In genomic region chr1:246294263-246294662, GRCh38 we compare ENCODE assay signal across 37 cellular contexts.
"Had no signal": no experiment of that assay in that cellular context is flagged by ENCODE, and none has a peak within 500 bp of the region (broad histone marks: within the 10 kb centered on the region; RNA-seq: fewer than 3 reads in every experiment).

No MANE protein-coding gene starts in this region.

- H3K36me3 Mint-ChIP-seq: activated naive CD4-positive, alpha-beta T cell treated with anti-CD3 and anti-CD28 coated beads, Interleukin-2, amount 50 U/mL, for 72 hours; brain had no signal

- H3K9me3 Mint-ChIP-seq: activated B cell treated with CpG ODN at 0.5 μM for 24 hours; activated CD4-positive, alpha-beta memory T cell treated with anti-CD3 and anti-CD28 coated beads for 36 hours; activated CD4-positive, alpha-beta T cell treated with anti-CD3 and anti-CD28 coated beads, Interleukin-2, amount 10 ng/mL, durations not matched to agents 24 days and 14 days; activated CD8-positive, alpha-beta T cell treated with anti-CD3 and anti-CD28 coated beads for 36 hours; activated naive CD4-positive, alpha-beta T cell treated with anti-CD3 and anti-CD28 coated beads for 36 hours; activated naive CD4-positive, alpha-beta T cell treated with anti-CD3 and anti-CD28 coated beads, Interleukin-2, amount 50 U/mL, for 72 hours; activated naive CD8-positive, alpha-beta T cell treated with anti-CD3 and anti-CD28 coated beads for 36 hours; activated T-cell treated with anti-CD3 and anti-CD28 coated beads, Interleukin-2, amount 50 U/mL, for 4 hours; activated T-cell treated with anti-CD3 and anti-CD28 coated beads, Interleukin-2, amount 50 U/mL, for 72 hours; activated T-helper 1 cell treated with anti-CD3 and anti-CD28 coated beads, Interleukin-12 subunit alpha, Interleukin-12 subunit beta, Interleukin-2, Interleukin-4 antibody, amounts not matched to agents 30 ng/mL and 10 ng/mL and 1 ng/mL, durations not matched to agents 14 hours and 24 hours and 36 hours; activated T-helper 17 cell treated with anti-CD3 and anti-CD28 coated beads, Interleukin-2, amount 50 U/mL, for 72 hours; brain; central memory CD8-positive, alpha-beta T cell; T-helper 1 cell treated with Interleukin-12 subunit alpha and Interleukin-12 subunit beta and Interleukin-4 antibody, amounts not matched to agents 30 μg/mL and 1 μg/mL, for 36 hours; T-helper 2 cell treated with Interferon-gamma antibody and Interleukin-4, amounts not matched to agents 5 μg/mL and 100 μg/mL, for 36 hours had no signal

- H3K4me1 ChIP-seq: adrenal gland, breast epithelium had no signal

- ATAC-seq: activated CD8-positive, alpha-beta T cell treated with anti-CD3 and anti-CD28 coated beads for 36 hours; activated naive CD4-positive, alpha-beta T cell treated with anti-CD3 and anti-CD28 coated beads, Interleukin-2, amount 50 U/mL, for 72 hours; activated T-cell treated with anti-CD3 and anti-CD28 coated beads, Interleukin-2, amount 50 U/mL, for 4 hours; activated T-cell treated with anti-CD3 and anti-CD28 coated beads, Interleukin-2, amount 50 U/mL, for 72 hours; activated T-helper 17 cell treated with anti-CD3 and anti-CD28 coated beads, Interleukin-2, amount 50 U/mL, for 72 hours had no signal

- H3K4me1 Mint-ChIP-seq: activated T-helper 17 cell treated with anti-CD3 and anti-CD28 coated beads, Interleukin-2, amount 50 U/mL, for 72 hours had no signal

- H3K27me3 Mint-ChIP-seq: activated B cell treated with CpG ODN at 0.5 μM for 24 hours; activated CD4-positive, alpha-beta memory T cell treated with anti-CD3 and anti-CD28 coated beads for 36 hours; activated CD4-positive, alpha-beta T cell treated with anti-CD3 and anti-CD28 coated beads, Interleukin-2, amount 10 ng/mL, durations not matched to agents 24 days and 14 days; activated CD8-positive, alpha-beta T cell treated with anti-CD3 and anti-CD28 coated beads for 36 hours; activated naive CD8-positive, alpha-beta T cell treated with anti-CD3 and anti-CD28 coated beads for 36 hours; activated T-helper 17 cell treated with anti-CD3 and anti-CD28 coated beads, Interleukin-2, amount 50 U/mL, for 72 hours; brain; central memory CD8-positive, alpha-beta T cell had no signal

- DNase-seq: activated B cell treated with CpG ODN at 0.5 μM for 24 hours; activated CD4-positive, alpha-beta memory T cell treated with anti-CD3 and anti-CD28 coated beads for 36 hours; activated CD4-positive, alpha-beta T cell treated with anti-CD3 and anti-CD28 coated beads for 4 hours; activated CD4-positive, alpha-beta T cell treated with anti-CD3 and anti-CD28 coated beads, Interleukin-2, amount 10 ng/mL, durations not matched to agents 24 days and 14 days; activated CD4-positive, alpha-beta T cell treated with anti-CD3 and anti-CD28 coated beads, Interleukin-2, amount 50 U/mL, for 1 hour; activated CD4-positive, alpha-beta T cell treated with anti-CD3 and anti-CD28 coated beads, Interleukin-2, amount 50 U/mL, for 4 hours; activated CD4-positive, CD25-positive, alpha-beta regulatory T cell treated with anti-CD3 and anti-CD28 coated beads, Interleukin-2, amount 50 U/mL, for 72 hours; activated CD8-positive, alpha-beta memory T cell treated with anti-CD3 and anti-CD28 coated beads, Interleukin-2, amount 50 U/mL, for 4 hours; activated CD8-positive, alpha-beta T cell treated with anti-CD3 and anti-CD28 coated beads for 36 hours; activated effector memory CD4-positive, alpha-beta T cell treated with anti-CD3 and anti-CD28 coated beads, Interleukin-2, amount 50 U/mL, for 16 hours; activated gamma-delta T cell treated with Interleukin-2 at 50 U/mL for 16 hours; activated naive CD4-positive, alpha-beta T cell; activated naive CD4-positive, alpha-beta T cell treated with anti-CD3 and anti-CD28 coated beads for 36 hours; activated naive CD4-positive, alpha-beta T cell treated with anti-CD3 and anti-CD28 coated beads, Interleukin-2, amount 50 U/mL, for 16 hours; activated naive CD8-positive, alpha-beta T cell treated with anti-CD3 and anti-CD28 coated beads for 36 hours; activated T-cell treated with anti-CD3 and anti-CD28 coated beads for 4 hours; activated T-cell treated with anti-CD3 and anti-CD28 coated beads, Interleukin-2, amount 50 U/mL, for 1 hour; activated T-cell treated with anti-CD3 and anti-CD28 coated beads, Interleukin-2, amount 50 U/mL, for 4 hours; activated T-cell treated with anti-CD3 and anti-CD28 coated beads, Interleukin-2, amount 50 U/mL, for 72 hours; adrenal gland; amniotic stem cell; aorta; caudate nucleus; cerebellar nuclear complex; T-helper 1 cell; T-helper 2 cell; T-helper 9 cell had no signal

- H3K4me3 ChIP-seq: adrenal gland, breast epithelium had no signal

- H3K27ac Mint-ChIP-seq: activated B cell treated with CpG ODN at 0.5 μM for 24 hours; activated CD4-positive, alpha-beta memory T cell treated with anti-CD3 and anti-CD28 coated beads for 36 hours; activated CD4-positive, alpha-beta T cell treated with anti-CD3 and anti-CD28 coated beads, Interleukin-2, amount 10 ng/mL, durations not matched to agents 24 days and 14 days; activated CD8-positive, alpha-beta T cell treated with anti-CD3 and anti-CD28 coated beads for 36 hours; activated naive CD4-positive, alpha-beta T cell treated with anti-CD3 and anti-CD28 coated beads for 36 hours; activated naive CD4-positive, alpha-beta T cell treated with anti-CD3 and anti-CD28 coated beads, Interleukin-2, amount 50 U/mL, for 72 hours; activated naive CD8-positive, alpha-beta T cell treated with anti-CD3 and anti-CD28 coated beads for 36 hours; activated T-cell treated with anti-CD3 and anti-CD28 coated beads, Interleukin-2, amount 50 U/mL, for 72 hours; activated T-helper 1 cell treated with anti-CD3 and anti-CD28 coated beads, Interleukin-12 subunit alpha, Interleukin-12 subunit beta, Interleukin-2, Interleukin-4 antibody, amounts not matched to agents 30 ng/mL and 10 ng/mL and 1 ng/mL, durations not matched to agents 14 hours and 24 hours and 36 hours; activated T-helper 17 cell treated with anti-CD3 and anti-CD28 coated beads, Interleukin-2, amount 50 U/mL, for 72 hours; brain; T-helper 1 cell treated with Interleukin-12 subunit alpha and Interleukin-12 subunit beta and Interleukin-4 antibody, amounts not matched to agents 30 μg/mL and 1 μg/mL, for 36 hours; T-helper 2 cell treated with Interferon-gamma antibody and Interleukin-4, amounts not matched to agents 5 μg/mL and 100 μg/mL, for 36 hours had no signal

- H3K27me3 ChIP-seq: adrenal gland, breast epithelium had no signal

- H3K4me3 Mint-ChIP-seq: activated B cell treated with CpG ODN at 0.5 μM for 24 hours; activated CD4-positive, alpha-beta memory T cell treated with anti-CD3 and anti-CD28 coated beads for 36 hours; activated CD4-positive, alpha-beta T cell treated with anti-CD3 and anti-CD28 coated beads, Interleukin-2, amount 10 ng/mL, durations not matched to agents 24 days and 14 days; activated CD8-positive, alpha-beta T cell treated with anti-CD3 and anti-CD28 coated beads for 36 hours; activated naive CD4-positive, alpha-beta T cell treated with anti-CD3 and anti-CD28 coated beads for 36 hours; activated naive CD8-positive, alpha-beta T cell treated with anti-CD3 and anti-CD28 coated beads for 36 hours; activated T-cell treated with anti-CD3 and anti-CD28 coated beads, Interleukin-2, amount 50 U/mL, for 4 hours; activated T-cell treated with anti-CD3 and anti-CD28 coated beads, Interleukin-2, amount 50 U/mL, for 72 hours; activated T-helper 1 cell treated with anti-CD3 and anti-CD28 coated beads, Interleukin-12 subunit alpha, Interleukin-12 subunit beta, Interleukin-2, Interleukin-4 antibody, amounts not matched to agents 30 ng/mL and 10 ng/mL and 1 ng/mL, durations not matched to agents 14 hours and 24 hours and 36 hours; activated T-helper 17 cell treated with anti-CD3 and anti-CD28 coated beads, Interleukin-2, amount 50 U/mL, for 72 hours; brain; central memory CD8-positive, alpha-beta T cell; T-helper 1 cell treated with Interleukin-12 subunit alpha and Interleukin-12 subunit beta and Interleukin-4 antibody, amounts not matched to agents 30 μg/mL and 1 μg/mL, for 36 hours; T-helper 2 cell treated with Interferon-gamma antibody and Interleukin-4, amounts not matched to agents 5 μg/mL and 100 μg/mL, for 36 hours had no signal

- H3K27ac ChIP-seq: adrenal gland, breast epithelium, VCaP had no signal

- H3K36me3 ChIP-seq: adrenal gland, breast epithelium had no signal

- H3K9me3 ChIP-seq: adrenal gland, breast epithelium had no signal

- FAIRE-seq: TTC549 had no signal
